Comparison of ENCODE assay signal across 1 cellular context in the genomic region with DNA sequence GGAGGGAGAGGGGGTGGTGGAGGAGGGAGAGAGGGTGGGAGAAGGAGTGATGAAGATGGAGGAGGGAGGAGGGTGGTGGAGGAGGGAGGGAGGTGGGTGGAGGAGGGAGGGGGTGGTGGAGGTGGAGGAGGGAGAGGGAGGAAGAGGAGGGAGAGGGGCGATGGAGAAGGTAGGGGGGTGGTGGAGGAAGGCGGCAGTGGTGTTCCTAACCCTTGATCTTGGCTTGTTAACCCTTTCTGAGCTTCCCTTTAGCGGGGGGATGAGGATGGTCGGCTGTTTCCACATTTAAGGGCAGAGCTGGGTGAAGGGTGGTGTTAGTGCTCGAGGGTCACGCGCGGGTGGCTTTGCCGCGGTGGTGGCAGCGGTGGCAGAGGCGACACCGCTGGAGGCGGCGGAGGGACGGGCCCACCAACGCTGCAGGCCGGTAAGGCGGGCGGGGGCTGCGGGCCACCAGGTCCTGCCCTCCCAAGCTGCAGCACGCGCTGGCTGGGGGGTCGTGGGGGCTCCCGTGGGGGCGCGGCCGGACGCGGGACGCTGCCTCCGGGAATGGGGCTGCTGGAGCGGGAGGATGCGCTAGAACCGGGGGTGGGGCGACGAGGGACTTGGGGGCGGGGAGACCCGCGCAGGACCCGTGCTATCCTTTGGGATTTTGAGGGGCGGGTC.
TF ChIP-seq lines count a peak whose summit lies in the region.

No MANE protein-coding gene starts in this region.

TF ChIP-seq in HCT116, 20 proteins besides CTCF, POLR2A, EP300 and RAD21:
- TF ChIP-seq, protein P1, sequence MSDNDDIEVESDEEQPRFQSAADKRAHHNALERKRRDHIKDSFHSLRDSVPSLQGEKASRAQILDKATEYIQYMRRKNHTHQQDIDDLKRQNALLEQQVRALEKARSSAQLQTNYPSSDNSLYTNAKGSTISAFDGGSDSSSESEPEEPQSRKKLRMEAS (IDR thresholded peaks at IDR 0.05): no peak
- TF ChIP-seq JUND (IDR thresholded peaks at IDR 0.05): no peak
- TF ChIP-seq CBX3 (IDR thresholded peaks at IDR 0.05; ENCODE audit: low read depth): no peak
